Comparison of ENCODE assay signal across 8 cellular contexts in genomic region chr18:12307871-12308385, GRCh38. TPM values are rescaled to one million over a fixed set of nuclear protein-coding genes. Genes with fewer than 3 reads are reported as not detected.
DNase-seq lines count a peak whose midpoint lies in the region; ATAC-seq, FAIRE-seq and TF ChIP-seq lines count a peak whose summit lies in the region.

Gene TUBB6 (plus strand): TSS chr18:12308241. CDS start chr18:12308293, 52 bp downstream.

- peak within 1 kb of the TSS; percentile 98 to 99 (median 99) for H3K9ac ChIP-seq in BLaER1 treated with 17β-estradiol and CSF1 and Interleukin-3, amounts not matched to agents 10 nM and 100 nM
- H3K9ac ChIP-seq in kidney (ENCODE audit: low read length in 2 of 2) = peak within 1 kb of the TSS; percentile 48 to 55

- H3K36me3 ChIP-seq in BLaER1 treated with 17β-estradiol and CSF1 and Interleukin-3, amounts not matched to agents 10 nM and 100 nM = peaks cover 30 to 38% (median 36%) of the 10 kb centered on the region in 11 experiments
- H3K36me3 ChIP-seq in kidney (ENCODE audit: control insufficient read depth in 1 of 2, insufficient read depth in 2 of 2, low read length in 2 of 2) = peaks cover 0 to 8% of the 10 kb centered on the region in 2 donors

- peaks cover 8 to 28% (median 24%) of the 10 kb centered on the region in 11 experiments for H3K9me3 ChIP-seq in BLaER1 treated with 17β-estradiol and CSF1 and Interleukin-3, amounts not matched to agents 10 nM and 100 nM (replicated peaks in 1 of 11)
- peaks cover 0 to 8% of the 10 kb centered on the region in 2 donors for H3K9me3 ChIP-seq in kidney (ENCODE audit: control insufficient read depth in 1 of 2, low read length in 2 of 2)

- H4K20me1 ChIP-seq in BLaER1 treated with 17β-estradiol and CSF1 and Interleukin-3, amounts not matched to agents 10 nM and 100 nM = peaks cover 9 to 41% (median 17%) of the 10 kb centered on the region in 11 experiments; a peak in 18 of 22 replicates

- peak within 1 kb of the TSS; percentile 92 to 99 (median 97) for H3K4me3 ChIP-seq in BLaER1 treated with 17β-estradiol and CSF1 and Interleukin-3, amounts not matched to agents 10 nM and 100 nM
- H3K4me3 ChIP-seq in cardiac fibroblast (replicated peaks in 1 of 2; ENCODE audit: low read depth in 2 of 2, low read length in 2 of 2) (peak within 1 kb of the TSS; percentile 68 to 85), kidney (ENCODE audit: low read length in 2 of 2) (peak within 1 kb of the TSS; percentile 58)

- peaks cover 30 to 53% (median 39%) of the 10 kb centered on the region in 10 experiments for H3K4me1 ChIP-seq in BLaER1 treated with 17β-estradiol and CSF1 and Interleukin-3, amounts not matched to agents 10 nM and 100 nM
- peaks cover 0 to 7% of the 10 kb centered on the region in 2 donors for H3K4me1 ChIP-seq in kidney (ENCODE audit: control insufficient read depth in 1 of 2, insufficient read depth in 1 of 2, low read depth in 1 of 2, low read length in 2 of 2)

- intact Hi-C loops in kidney (cut with DNase I) = no loop called here

- peak; percentile 66 for ATAC-seq in GM18907 (IDR thresholded peaks at IDR 0.05; ENCODE audit: unreplicated experiment)
- peak; percentile 57 for ATAC-seq in HG03097 (IDR thresholded peaks at IDR 0.05; ENCODE audit: low FRiP score, unreplicated experiment)

- H3K27ac ChIP-seq in BLaER1 treated with 17β-estradiol and CSF1 and Interleukin-3, amounts not matched to agents 10 nM and 100 nM = peak within 1 kb of the TSS; percentile 96 to 99 (median 98)
- H3K27ac ChIP-seq in kidney (ENCODE audit: low read depth in 2 of 2, low read length in 2 of 2) = peak within 1 kb of the TSS; percentile 78 to 79

- no peak for FAIRE-seq in kidney (lab: Jason Lieb, UNC)

- H3K4me2 ChIP-seq in BLaER1 treated with 17β-estradiol and CSF1 and Interleukin-3, amounts not matched to agents 10 nM and 100 nM = peak within 1 kb of the TSS; percentile 90 to 97 (median 94)

- peak; percentile 11 for TF ChIP-seq CTCF in cardiac fibroblast (IDR thresholded peaks at IDR 0.05; ENCODE audit: low read depth, low read length)
- no peak for TF ChIP-seq CTCF in kidney (IDR thresholded peaks at IDR 0.05; ENCODE audit: borderline replicate concordance, extremely low read depth, insufficient read depth)

- DNase-seq in cardiac fibroblast (ENCODE audit: low read depth in 2 of 2) = peak; percentile 82 to 91
- peak; percentile 94 for DNase-seq in kidney
- peak; percentile 54 for DNase-seq in stimulated activated CD8-positive, alpha-beta memory T cell treated with anti-CD3 and anti-CD28 coated beads, Interleukin-4, amount 100 ng/mL, for 48 hours
- no peak for DNase-seq in central memory CD4-positive, alpha-beta T cell

- no peaks in the 10 kb centered on the region for H3K27me3 ChIP-seq in BLaER1 treated with 17β-estradiol and CSF1 and Interleukin-3, amounts not matched to agents 10 nM and 100 nM

TF ChIP-seq in PFSK-1, 5 proteins besides CTCF, POLR2A, EP300 and RAD21:
- TF ChIP-seq TAF1 (IDR thresholded peaks at IDR 0.05; ENCODE audit: borderline replicate concordance, insufficient read depth, low read length) = peak; percentile 84; the same call in 1 of the 2 replicates
- no peak for TF ChIP-seq REST (IDR thresholded peaks at IDR 0.05; ENCODE audit: insufficient read depth in 1 of 2, low read depth in 2 of 2, low read length in 2 of 2)
- TF ChIP-seq POLR2AphosphoS5 (IDR thresholded peaks at IDR 0.05; ENCODE audit: low read depth, low read length) = peak; percentile 64; the same call in 1 of the 2 replicates
- TF ChIP-seq SIN3A (IDR thresholded peaks at IDR 0.05; ENCODE audit: borderline replicate concordance, insufficient read depth, low read length) = no peak
- peak; percentile 49 for TF ChIP-seq FOXP2 (optimal IDR thresholded peaks at IDR 0.05; ENCODE audit: borderline replicate concordance, extremely low read depth, extremely low read length, insufficient read depth)

RNA-seq across cellular contexts. Expression of gene TUBB6, which starts in this region (rescaled TPM):
- polyA plus RNA-seq in PFSK-1 (2012; ENCODE audit: insufficient read length, low read depth) = 302 TPM
- 98.9 TPM for total RNA-seq in kidney
- 25.9 TPM for polyA plus RNA-seq in kidney (ENCODE audit: insufficient read depth, low read depth, low replicate concordance)
